ENCODE assay signal across 8 cellular contexts in genomic region chr19:48674921-48675824, GRCh38. TPM values are rescaled to one million over a fixed set of nuclear protein-coding genes. Genes with fewer than 3 reads are reported as not detected.
A peak's percentile ranks its signal among the peaks of the same experiment; 100 is the strongest.
DNase-seq lines count a peak whose midpoint lies in the region; ATAC-seq, FAIRE-seq and TF ChIP-seq lines count a peak whose summit lies in the region.

No MANE protein-coding gene starts in this region.

- H3K36me3 ChIP-seq in kidney (ENCODE audit: control insufficient read depth in 1 of 2, insufficient read depth in 2 of 2, low read length in 2 of 2): no peaks in the 10 kb centered on the region

- peak; percentile 93 for DNase-seq in GM19238 (ENCODE audit: insufficient read length, low spot score)
- peak; percentile 52 for DNase-seq in NCI-H345 treated with DMSO at 0.1 percent for 48 hours (lab: John Stamatoyannopoulos, UW; ENCODE audit: unreplicated experiment)
- peak; percentile 69 for DNase-seq in central memory CD4-positive, alpha-beta T cell
- peak; percentile 86 for DNase-seq in kidney
- DNase-seq in stimulated activated CD4-positive, alpha-beta T cell treated with anti-CD3 and anti-CD28 coated beads, Interleukin-1b, Interleukin-23, amount 100 ng/mL, for 1 hour (ENCODE audit: low read depth in 2 of 2): peak; percentile 42 to 43

- peak; percentile 84 for TF ChIP-seq CTCF in kidney (IDR thresholded peaks at IDR 0.05; ENCODE audit: borderline replicate concordance, extremely low read depth, insufficient read depth)

- no peak overlapping the region for H3K4me3 ChIP-seq in kidney (ENCODE audit: low read length in 2 of 2)

- peaks cover 0 to 4% of the 10 kb centered on the region in 2 donors for H3K4me1 ChIP-seq in kidney (ENCODE audit: control insufficient read depth in 1 of 2, insufficient read depth in 1 of 2, low read depth in 1 of 2, low read length in 2 of 2)

- peak; percentile 81 to 89 for ATAC-seq in activated CD4-positive, CD25-positive, alpha-beta regulatory T cell treated with anti-CD3 and anti-CD28 coated beads, Interleukin-2, amount 50 U/mL, for 24 hours
- no peak for ATAC-seq in GM21367 (IDR thresholded peaks at IDR 0.05; ENCODE audit: unreplicated experiment)

- peak overlapping the region in 1 of 2 donors; percentile 38 for H3K9ac ChIP-seq in kidney (ENCODE audit: low read length in 2 of 2)

- H3K27ac ChIP-seq in kidney (ENCODE audit: low read depth in 2 of 2, low read length in 2 of 2): peak overlapping the region in 1 of 2 donors; percentile 5

- FAIRE-seq in A204.1 (lab: Jason Lieb, UNC): peak; percentile 64
- no peak for FAIRE-seq in kidney (lab: Jason Lieb, UNC)

- H3K9me3 ChIP-seq in kidney (ENCODE audit: control insufficient read depth in 1 of 2, low read length in 2 of 2): no peaks in the 10 kb centered on the region

- intact Hi-C loops in kidney (cut with DNase I): no loop called here

RNA-seq across cellular contexts. Expression of gene NTN5, which starts 2.4 kb away (rescaled TPM):
- total RNA-seq in kidney: 0.85 TPM
- 0.52 TPM for polyA plus RNA-seq in kidney (ENCODE audit: insufficient read depth, low read depth, low replicate concordance)

RNA-seq across cellular contexts. Expression of gene FUT2, which starts 20.6 kb away (rescaled TPM):
- total RNA-seq in kidney: 5.8 TPM
- polyA plus RNA-seq in kidney (ENCODE audit: insufficient read depth, low read depth, low replicate concordance): 0.28 TPM

RNA-seq across cellular contexts. Expression of gene CA11, which starts 29.2 kb away (rescaled TPM):
- 11.6 TPM for total RNA-seq in kidney
- polyA plus RNA-seq in kidney (ENCODE audit: insufficient read depth, low read depth, low replicate concordance): 42.3 TPM

RNA-seq across cellular contexts. Expression of gene DBP, which starts 38.0 kb away (rescaled TPM):
- total RNA-seq in kidney: 14.5 TPM
- 20.4 TPM for polyA plus RNA-seq in kidney (ENCODE audit: insufficient read depth, low read depth, low replicate concordance)

RNA-seq across cellular contexts. Expression of gene MAMSTR, which starts 44.4 kb away (rescaled TPM):
- 2.2 TPM for total RNA-seq in kidney
- 3.6 TPM for polyA plus RNA-seq in kidney (ENCODE audit: insufficient read depth, low read depth, low replicate concordance)

Comparison
In these comparisons a context has a peak if more than half of its experiments do, and no peak if none do; other contexts are left out.
1. DNase-seq: peak in every context shown above with its lines; median percentile 93 in GM19238; 86 in kidney; 69 in central memory CD4-positive, alpha-beta T cell; 52 in NCI-H345 treated with DMSO at 0.1 percent for 48 hours; 42 in stimulated activated CD4-positive, alpha-beta T cell treated with anti-CD3 and anti-CD28 coated beads, Interleukin-1b, Interleukin-23, amount 100 ng/mL, for 1 hour.